ENCODE assay signal across 14 cellular contexts in the genomic region with DNA sequence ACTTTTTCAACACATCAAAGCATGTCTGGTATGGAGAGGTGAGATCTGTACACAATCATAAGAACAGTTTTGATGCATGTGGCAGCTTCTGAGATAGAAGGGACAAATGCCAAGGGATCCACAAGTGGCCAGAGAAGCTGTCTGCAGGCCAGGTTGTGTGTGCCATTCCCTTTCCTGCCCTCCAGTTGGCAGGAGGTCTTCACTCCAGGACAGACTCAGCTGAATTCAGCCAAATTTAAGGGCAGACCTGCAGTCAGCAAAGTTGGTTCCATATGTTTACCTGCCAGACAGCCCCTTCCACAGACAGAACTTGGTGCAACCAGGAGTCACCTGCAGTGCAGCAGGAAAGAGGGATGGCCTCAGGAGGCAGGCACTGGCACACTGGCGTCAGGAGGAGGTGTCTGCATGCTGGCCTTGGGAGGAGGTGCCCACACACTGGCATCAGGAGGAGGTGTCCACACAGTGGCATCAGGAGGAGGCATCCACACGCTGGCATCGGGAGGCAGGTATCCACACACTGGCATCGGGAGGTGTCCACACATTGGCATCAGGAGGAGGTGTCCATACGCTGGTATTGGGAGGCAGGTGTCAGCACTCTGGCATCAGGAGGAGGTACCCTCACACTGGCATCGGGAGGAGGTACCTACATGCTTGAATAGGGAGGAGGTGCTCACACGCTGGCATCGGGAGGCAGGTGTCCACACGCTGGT.
A peak's percentile ranks its signal among the peaks of the same experiment; 100 is the strongest.
DNase-seq lines count a peak whose midpoint lies in the region; ATAC-seq, FAIRE-seq and TF ChIP-seq lines count a peak whose summit lies in the region.
"Had no signal": no experiment of that assay in that cellular context is flagged by ENCODE, and none has a peak within 500 bp of the region (broad histone marks: within the 10 kb centered on the region; RNA-seq: fewer than 3 reads in every experiment).

No MANE protein-coding gene starts in this region.

- no peaks in the 10 kb centered on the region for H3K27me3 Mint-ChIP-seq in CD4-positive, alpha-beta memory T cell
- H3K27me3 Mint-ChIP-seq in activated T-helper 2 cell treated with anti-CD3 and anti-CD28 coated beads, Interferon-gamma antibody, Interleukin-2, Interleukin-4, amounts not matched to agents 10 μg/mL and 5 μg/mL and 100 μg/mL, durations not matched to agents 14 hours and 24 hours and 36 hours (ENCODE audit: low read depth), result no peaks in the 10 kb centered on the region
- H3K27me3 Mint-ChIP-seq in natural killer cell (ENCODE audit: low read depth in 2 of 2) (peaks cover 0 to 4% of the 10 kb centered on the region in 2 donors), HFFc6 (ENCODE audit: insufficient read depth) (peaks cover 4% of the 10 kb centered on the region; the same call in 1 of the 2 replicates)

- peak overlapping the region; percentile 16 to 90 (median 89) for H3K27ac Mint-ChIP-seq in CD4-positive, alpha-beta memory T cell
- peak overlapping the region; percentile 92 for H3K27ac Mint-ChIP-seq in activated T-helper 2 cell treated with anti-CD3 and anti-CD28 coated beads, Interferon-gamma antibody, Interleukin-2, Interleukin-4, amounts not matched to agents 10 μg/mL and 5 μg/mL and 100 μg/mL, durations not matched to agents 14 hours and 24 hours and 36 hours
- H3K27ac Mint-ChIP-seq in natural killer cell, result peak overlapping the region; percentile 59 to 65
- H3K27ac Mint-ChIP-seq in HFFc6, result no peak overlapping the region

- H3K9me3 ChIP-seq in CD4-positive, alpha-beta memory T cell (ENCODE audit: control insufficient read depth in 1 of 2, low read length in 2 of 2), result no peaks in the 10 kb centered on the region
- H3K9me3 ChIP-seq: thoracic aorta had no signal

- H3K4me1 Mint-ChIP-seq in CD4-positive, alpha-beta memory T cell, result peaks cover 74 to 100% (median 87%) of the 10 kb centered on the region in 4 donors
- H3K4me1 Mint-ChIP-seq in activated T-helper 2 cell treated with anti-CD3 and anti-CD28 coated beads, Interferon-gamma antibody, Interleukin-2, Interleukin-4, amounts not matched to agents 10 μg/mL and 5 μg/mL and 100 μg/mL, durations not matched to agents 14 hours and 24 hours and 36 hours (ENCODE audit: low read depth), result peaks cover 94% of the 10 kb centered on the region
- H3K4me1 Mint-ChIP-seq in natural killer cell (peaks cover 49 to 73% of the 10 kb centered on the region in 2 donors), HFFc6 (ENCODE audit: low read depth) (no peaks in the 10 kb centered on the region)

- CTCF ChIA-PET in CD4-positive, alpha-beta memory T cell (lab: Charles Lee; ENCODE audit: partially characterized antibody), result interaction anchor here (0.6 to 16.0 kb wide), 8 partner anchors 14 to 206 kb away, joined by 3 to 424 read pairs (median 3); no protein-coding TSS in a partner anchor

- DNase-seq in CD4-positive, alpha-beta memory T cell, result no peak
- no peak for DNase-seq in GM12892 (ENCODE audit: insufficient read length)
- no peak for DNase-seq in activated T-helper 2 cell treated with anti-CD3 and anti-CD28 coated beads, Interferon-gamma antibody, Interleukin-2, Interleukin-4, amounts not matched to agents 10 μg/mL and 5 μg/mL and 100 μg/mL, durations not matched to agents 14 hours and 24 hours and 36 hours (ENCODE audit: low spot score)
- no peak for DNase-seq in natural killer cell
- DNase-seq in HFFc6, result no peak
- DNase-seq in NCI-H1105 (lab: John Stamatoyannopoulos, UW), result no peak
- DNase-seq: DMS79; effector memory CD4-positive, alpha-beta T cell; NCI-H1694 treated with DMSO at 0.1 percent for 48 hours; NCI-H510A treated with DMSO at 0.1 percent for 48 hours; stimulated activated CD4-positive, alpha-beta T cell treated with anti-CD3 and anti-CD28 coated beads, Interleukin-2, amount 100 ng/mL, for 24 hours had no signal

- peaks cover 0 to 2% (median 0%) of the 10 kb centered on the region in 8 donors for H3K9me3 Mint-ChIP-seq in CD4-positive, alpha-beta memory T cell
- no peaks in the 10 kb centered on the region for H3K9me3 Mint-ChIP-seq in activated T-helper 2 cell treated with anti-CD3 and anti-CD28 coated beads, Interferon-gamma antibody, Interleukin-2, Interleukin-4, amounts not matched to agents 10 μg/mL and 5 μg/mL and 100 μg/mL, durations not matched to agents 14 hours and 24 hours and 36 hours
- H3K9me3 Mint-ChIP-seq in natural killer cell, result no peaks in the 10 kb centered on the region
- peaks cover 46% of the 10 kb centered on the region for H3K9me3 Mint-ChIP-seq in HFFc6

- POLR2A ChIA-PET in CD4-positive, alpha-beta memory T cell (lab: Charles Lee; ENCODE audit: partially characterized antibody), result interaction anchor here (1.1 to 22.0 kb wide), 9 partner anchors 15 to 159 kb away, joined by 3 to 675 read pairs (median 6); a partner anchor contains a TSS

- no peaks in the 10 kb centered on the region for H3K27me3 ChIP-seq in CD4-positive, alpha-beta memory T cell (ENCODE audit: insufficient read depth, low read length)

- peak overlapping the region in 4 of 8 donors; percentile 15 to 82 (median 68) for H3K4me3 Mint-ChIP-seq in CD4-positive, alpha-beta memory T cell
- H3K4me3 Mint-ChIP-seq in activated T-helper 2 cell treated with anti-CD3 and anti-CD28 coated beads, Interferon-gamma antibody, Interleukin-2, Interleukin-4, amounts not matched to agents 10 μg/mL and 5 μg/mL and 100 μg/mL, durations not matched to agents 14 hours and 24 hours and 36 hours (ENCODE audit: low read depth), result peak overlapping the region; percentile 60
- H3K4me3 Mint-ChIP-seq in natural killer cell (no peak overlapping the region), HFFc6 (no peak overlapping the region)

- ATAC-seq in natural killer cell (no peak), HG03139 (IDR thresholded peaks at IDR 0.05; ENCODE audit: unreplicated experiment) (no peak)

- TF ChIP-seq POLR2A in GM12892 (IDR thresholded peaks at IDR 0.05; ENCODE audit: low read depth, low read length), result no peak

- no peak overlapping the region for H3K27ac ChIP-seq in CD4-positive, alpha-beta memory T cell (ENCODE audit: low read depth, low read length)
- H3K27ac ChIP-seq: thoracic aorta had no signal

- no peaks in the 10 kb centered on the region for H3K36me3 Mint-ChIP-seq in CD4-positive, alpha-beta memory T cell
- peaks cover 10% of the 10 kb centered on the region for H3K36me3 Mint-ChIP-seq in activated T-helper 2 cell treated with anti-CD3 and anti-CD28 coated beads, Interferon-gamma antibody, Interleukin-2, Interleukin-4, amounts not matched to agents 10 μg/mL and 5 μg/mL and 100 μg/mL, durations not matched to agents 14 hours and 24 hours and 36 hours (ENCODE audit: low read depth)
- H3K36me3 Mint-ChIP-seq in natural killer cell (no peaks in the 10 kb centered on the region), HFFc6 (ENCODE audit: low read depth) (no peaks in the 10 kb centered on the region)

- peak; percentile 42 for FAIRE-seq in GM12892 (lab: Jason Lieb, UNC)
- FAIRE-seq: TTC549 had no signal

- TF ChIP-seq CTCF in natural killer cell (IDR thresholded peaks at IDR 0.05), result no peak
- no peak for TF ChIP-seq CTCF in HFFc6 (IDR thresholded peaks at IDR 0.05)

- no peaks in the 10 kb centered on the region for H3K36me3 ChIP-seq in CD4-positive, alpha-beta memory T cell (ENCODE audit: insufficient read depth, low read length)
- H3K36me3 ChIP-seq: thoracic aorta had no signal

- peaks cover 92% of the 10 kb centered on the region for H3K4me1 ChIP-seq in CD4-positive, alpha-beta memory T cell (ENCODE audit: insufficient read depth, low read length)

- intact Hi-C loops in CD4-positive, alpha-beta memory T cell (cut with micrococcal nuclease), result no loop called here
- intact Hi-C loops in activated T-helper 2 cell treated with anti-CD3 and anti-CD28 coated beads, Interferon-gamma antibody, Interleukin-2, Interleukin-4, amounts not matched to agents 10 μg/mL and 5 μg/mL and 100 μg/mL, durations not matched to agents 14 hours and 24 hours and 36 hours (cut with micrococcal nuclease), result loop anchor here (1.0 kb wide), 1 partner anchor 15 kb away; no protein-coding TSS in a partner anchor
- intact Hi-C loops in natural killer cell (cut with micrococcal nuclease), result no loop called here

- no peak overlapping the region for H3K4me3 ChIP-seq in CD4-positive, alpha-beta memory T cell (ENCODE audit: low read length in 2 of 2)
- H3K4me3 ChIP-seq: thoracic aorta had no signal
